11 cellular contexts compared by ENCODE assay signal in genomic region chr18:13280066-13280795, GRCh38.
DNase-seq lines count a peak whose midpoint lies in the region; ATAC-seq, FAIRE-seq and TF ChIP-seq lines count a peak whose summit lies in the region.
"Had no signal": no experiment of that assay in that cellular context is flagged by ENCODE, and none has a peak within 500 bp of the region (broad histone marks: within the 10 kb centered on the region; RNA-seq: fewer than 3 reads in every experiment).

No MANE protein-coding gene starts in this region.

- peak overlapping the region; percentile 9 to 68 (median 48) for H3K27ac Mint-ChIP-seq in brain
- H3K27ac Mint-ChIP-seq in nephron progenitor cell: peak overlapping the region; percentile 71
- H3K27ac Mint-ChIP-seq: natural killer cell had no signal

- DNase-seq in ELF-1 (ENCODE audit: low read depth, low spot score): peak; percentile 60
- peak; percentile 74 for DNase-seq in NCI-H2171 treated with DMSO at 0.1 percent for 48 hours (lab: John Stamatoyannopoulos, UW)
- peak; percentile 50 for DNase-seq in nephron progenitor cell
- DNase-seq in GM12892 (ENCODE audit: insufficient read length): no peak
- DNase-seq: effector CD4-positive, alpha-beta T cell; natural killer cell had no signal

- TF ChIP-seq POLR2A in GM12892 (IDR thresholded peaks at IDR 0.05; ENCODE audit: low read depth, low read length): no peak

- TF ChIP-seq CTCF in brain (conservative IDR thresholded peaks at IDR 0.05) (no peak), nephron progenitor cell (IDR thresholded peaks at IDR 0.05) (no peak)

- peaks cover 4% of the 10 kb centered on the region for H3K27me3 Mint-ChIP-seq in brain
- no peaks in the 10 kb centered on the region for H3K27me3 Mint-ChIP-seq in nephron progenitor cell (ENCODE audit: low read depth, poor library complexity)

- H3K9me3 Mint-ChIP-seq in brain (peaks cover 0 to 16% (median 8%) of the 10 kb centered on the region in 5 experiments), nephron progenitor cell (peaks cover 16% of the 10 kb centered on the region)
- H3K9me3 Mint-ChIP-seq: natural killer cell had no signal

- ATAC-seq in HG02884 (IDR thresholded peaks at IDR 0.05; ENCODE audit: unreplicated experiment): no peak
- no peak for ATAC-seq in HG02973 (IDR thresholded peaks at IDR 0.05; ENCODE audit: unreplicated experiment)
- ATAC-seq: natural killer cell had no signal

- H3K4me1 Mint-ChIP-seq in brain: peaks cover 34% of the 10 kb centered on the region
- H3K4me1 Mint-ChIP-seq in nephron progenitor cell: peaks cover 32% of the 10 kb centered on the region
- H3K4me1 Mint-ChIP-seq: natural killer cell had no signal

- peaks cover 26% of the 10 kb centered on the region for H3K36me3 Mint-ChIP-seq in brain
- H3K36me3 Mint-ChIP-seq in nephron progenitor cell (ENCODE audit: low read depth): no peaks in the 10 kb centered on the region
- H3K36me3 Mint-ChIP-seq: natural killer cell had no signal

- H3K4me3 Mint-ChIP-seq in brain (no peak overlapping the region), nephron progenitor cell (peak overlapping the region; percentile 11)
- H3K4me3 Mint-ChIP-seq: natural killer cell had no signal

- FAIRE-seq in GM12892 (lab: Jason Lieb, UNC): no peak
- FAIRE-seq: frontal cortex, keratinocyte had no signal
